In the genomic region with DNA sequence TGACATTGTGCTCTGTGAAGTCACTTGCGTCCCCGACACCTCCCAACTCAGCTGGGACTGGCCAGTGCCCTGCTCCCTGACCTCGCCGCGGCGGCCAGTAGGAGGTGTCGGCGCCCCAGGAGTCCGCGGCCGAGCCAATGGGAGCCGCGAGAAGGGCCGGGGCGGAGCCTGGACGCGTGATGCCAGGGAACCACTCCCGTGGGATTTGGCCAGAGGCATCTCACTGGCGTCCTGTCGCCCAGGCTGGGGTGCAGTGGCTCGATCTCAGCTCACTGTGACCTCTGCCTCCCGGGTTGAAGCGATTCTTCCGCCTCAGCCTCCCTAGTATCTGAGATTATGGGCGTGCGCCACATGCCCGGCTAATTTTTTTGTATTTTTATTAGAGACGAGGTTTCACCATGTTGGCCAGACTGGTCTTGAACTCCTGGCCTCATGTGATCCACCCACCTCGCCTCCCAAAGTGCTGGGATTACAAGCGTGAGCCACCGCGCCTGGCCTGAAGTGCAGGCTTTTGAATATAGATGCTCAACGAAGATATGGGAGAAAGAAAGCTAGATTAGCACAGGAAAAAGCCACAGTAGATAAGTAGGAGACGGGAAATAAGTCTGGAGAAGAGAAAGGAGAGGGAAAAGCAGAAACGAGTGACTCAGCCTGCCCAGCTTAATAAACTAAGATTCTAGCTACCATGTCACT, we compare ENCODE assay signal across 8 cellular contexts. TPM values are rescaled to one million over a fixed set of nuclear protein-coding genes. Genes with fewer than 3 reads are reported as not detected.
DNase-seq lines count a peak whose midpoint lies in the region; ATAC-seq and TF ChIP-seq lines count a peak whose summit lies in the region.

No MANE protein-coding gene starts in this region.

- H3K4me3 ChIP-seq in fibroblast of mammary gland (ENCODE audit: control insufficient read depth, low read depth, low read length) (peak overlapping the region; percentile 63), muscle layer of duodenum (ENCODE audit: low read depth in 1 of 2, low read length in 2 of 2) (peak overlapping the region; percentile 62 to 63)

- no peaks in the 10 kb centered on the region for H3K9me3 Mint-ChIP-seq in activated T-helper 1 cell treated with anti-CD3 and anti-CD28 coated beads, Interleukin-12 subunit alpha, Interleukin-12 subunit beta, Interleukin-2, Interleukin-4 antibody, amounts not matched to agents 30 ng/mL and 10 ng/mL and 1 ng/mL, durations not matched to agents 14 hours and 24 hours and 36 hours
- no peaks in the 10 kb centered on the region for H3K9me3 Mint-ChIP-seq in stimulated activated naive B cell treated with anti-CD40 and anti-IgM and Interleukin-4, amounts not matched to agents 10 μg/mL and 1 μg/mL and 100 μg/mL, for 72 hours

- H3K4me1 Mint-ChIP-seq in activated T-helper 1 cell treated with anti-CD3 and anti-CD28 coated beads, Interleukin-12 subunit alpha, Interleukin-12 subunit beta, Interleukin-2, Interleukin-4 antibody, amounts not matched to agents 30 ng/mL and 10 ng/mL and 1 ng/mL, durations not matched to agents 14 hours and 24 hours and 36 hours (ENCODE audit: low read depth) = peaks cover 12% of the 10 kb centered on the region
- H3K4me1 Mint-ChIP-seq in stimulated activated naive B cell treated with anti-CD40 and anti-IgM and Interleukin-4, amounts not matched to agents 10 μg/mL and 1 μg/mL and 100 μg/mL, for 72 hours = peaks cover 7 to 13% of the 10 kb centered on the region in 2 donors

- H3K4me1 ChIP-seq in muscle layer of duodenum (ENCODE audit: control insufficient read depth in 1 of 2, insufficient read depth in 2 of 2, low read length in 2 of 2) = no peaks in the 10 kb centered on the region

- intact Hi-C loops in activated T-helper 1 cell treated with anti-CD3 and anti-CD28 coated beads, Interleukin-12 subunit alpha, Interleukin-12 subunit beta, Interleukin-2, Interleukin-4 antibody, amounts not matched to agents 30 ng/mL and 10 ng/mL and 1 ng/mL, durations not matched to agents 14 hours and 24 hours and 36 hours (cut with micrococcal nuclease) = loop anchor here (1.0 kb wide), 1 partner anchor 38 kb away; the partner anchor contains the start of gene ZBTB8OS

- H3K27me3 Mint-ChIP-seq in activated T-helper 1 cell treated with anti-CD3 and anti-CD28 coated beads, Interleukin-12 subunit alpha, Interleukin-12 subunit beta, Interleukin-2, Interleukin-4 antibody, amounts not matched to agents 30 ng/mL and 10 ng/mL and 1 ng/mL, durations not matched to agents 14 hours and 24 hours and 36 hours (ENCODE audit: insufficient read depth) = no peaks in the 10 kb centered on the region
- H3K27me3 Mint-ChIP-seq in stimulated activated naive B cell treated with anti-CD40 and anti-IgM and Interleukin-4, amounts not matched to agents 10 μg/mL and 1 μg/mL and 100 μg/mL, for 72 hours = peaks cover 0 to 4% of the 10 kb centered on the region in 2 donors

- H3K27me3 ChIP-seq in muscle layer of duodenum (ENCODE audit: low read depth, low read length) = no peaks in the 10 kb centered on the region

- no peak overlapping the region for H3K27ac ChIP-seq in muscle layer of duodenum (ENCODE audit: low read length)

- peak overlapping the region; percentile 42 for H3K4me3 Mint-ChIP-seq in activated T-helper 1 cell treated with anti-CD3 and anti-CD28 coated beads, Interleukin-12 subunit alpha, Interleukin-12 subunit beta, Interleukin-2, Interleukin-4 antibody, amounts not matched to agents 30 ng/mL and 10 ng/mL and 1 ng/mL, durations not matched to agents 14 hours and 24 hours and 36 hours
- peak overlapping the region; percentile 63 to 76 for H3K4me3 Mint-ChIP-seq in stimulated activated naive B cell treated with anti-CD40 and anti-IgM and Interleukin-4, amounts not matched to agents 10 μg/mL and 1 μg/mL and 100 μg/mL, for 72 hours

- DNase-seq in NCI-H69 (lab: John Stamatoyannopoulos, UW) (peak; percentile 86), fibroblast of mammary gland (ENCODE audit: low read depth) (peak; percentile 72)
- peak; percentile 30 for DNase-seq in activated T-helper 1 cell treated with anti-CD3 and anti-CD28 coated beads, Interleukin-12 subunit alpha, Interleukin-12 subunit beta, Interleukin-2, Interleukin-4 antibody, amounts not matched to agents 30 ng/mL and 10 ng/mL and 1 ng/mL, durations not matched to agents 14 hours and 24 hours and 36 hours (ENCODE audit: low spot score)
- peak; percentile 77 for DNase-seq in stimulated activated naive B cell treated with anti-CD40 and anti-IgM and Interleukin-4, amounts not matched to agents 10 μg/mL and 1 μg/mL and 100 μg/mL, for 72 hours

- H3K27ac Mint-ChIP-seq in activated T-helper 1 cell treated with anti-CD3 and anti-CD28 coated beads, Interleukin-12 subunit alpha, Interleukin-12 subunit beta, Interleukin-2, Interleukin-4 antibody, amounts not matched to agents 30 ng/mL and 10 ng/mL and 1 ng/mL, durations not matched to agents 14 hours and 24 hours and 36 hours = no peak overlapping the region
- H3K27ac Mint-ChIP-seq in stimulated activated naive B cell treated with anti-CD40 and anti-IgM and Interleukin-4, amounts not matched to agents 10 μg/mL and 1 μg/mL and 100 μg/mL, for 72 hours = peak overlapping the region; percentile 26

- H3K36me3 Mint-ChIP-seq in activated T-helper 1 cell treated with anti-CD3 and anti-CD28 coated beads, Interleukin-12 subunit alpha, Interleukin-12 subunit beta, Interleukin-2, Interleukin-4 antibody, amounts not matched to agents 30 ng/mL and 10 ng/mL and 1 ng/mL, durations not matched to agents 14 hours and 24 hours and 36 hours (ENCODE audit: low read depth) = peaks cover 3% of the 10 kb centered on the region
- H3K36me3 Mint-ChIP-seq in stimulated activated naive B cell treated with anti-CD40 and anti-IgM and Interleukin-4, amounts not matched to agents 10 μg/mL and 1 μg/mL and 100 μg/mL, for 72 hours = peaks cover 5 to 8% of the 10 kb centered on the region in 2 donors

- peak; percentile 70 for ATAC-seq in HG03039 (IDR thresholded peaks at IDR 0.05; ENCODE audit: unreplicated experiment)
- peak; percentile 97 to 98 for ATAC-seq in stimulated activated naive B cell treated with anti-CD40 and anti-IgM and Interleukin-4, amounts not matched to agents 10 μg/mL and 1 μg/mL and 100 μg/mL, for 72 hours (replicated peaks)
- no peak for ATAC-seq in GM19324 (IDR thresholded peaks at IDR 0.05; ENCODE audit: low FRiP score, unreplicated experiment)

- TF ChIP-seq CTCF in GM12872 (IDR thresholded peaks at IDR 0.05; ENCODE audit: insufficient read depth, low read depth, low read length) (peak; percentile 40; the same call in 2 of the 3 replicates), fibroblast of mammary gland (conservative IDR thresholded peaks at IDR 0.05; ENCODE audit: control insufficient read depth, insufficient read depth, low read depth, low read length) (peak; percentile 25)

- H3K9me3 ChIP-seq in muscle layer of duodenum (ENCODE audit: control insufficient read depth in 1 of 2, low read length in 2 of 2) = no peaks in the 10 kb centered on the region

- no peaks in the 10 kb centered on the region for H3K36me3 ChIP-seq in muscle layer of duodenum (ENCODE audit: control insufficient read depth in 1 of 2, insufficient read depth in 2 of 2, low read length in 2 of 2)

RNA-seq across cellular contexts. Expression of gene ZBTB8OS, which starts 38.0 kb away (rescaled TPM):
- 49.7 and 53.3 TPM in 2 replicates for total RNA-seq in activated T-helper 1 cell treated with anti-CD3 and anti-CD28 coated beads, Interleukin-12 subunit alpha, Interleukin-12 subunit beta, Interleukin-2, Interleukin-4 antibody, amounts not matched to agents 30 ng/mL and 10 ng/mL and 1 ng/mL, durations not matched to agents 14 hours and 24 hours and 36 hours

RNA-seq across cellular contexts. Expression of gene RBBP4, which starts 38.7 kb away (rescaled TPM):
- total RNA-seq in activated T-helper 1 cell treated with anti-CD3 and anti-CD28 coated beads, Interleukin-12 subunit alpha, Interleukin-12 subunit beta, Interleukin-2, Interleukin-4 antibody, amounts not matched to agents 30 ng/mL and 10 ng/mL and 1 ng/mL, durations not matched to agents 14 hours and 24 hours and 36 hours = 315 TPM in 2 replicates

Comparison
In these comparisons a context has a peak if more than half of its experiments do, and no peak if none do; other contexts are left out.
1. DNase-seq: peak in every context shown above with its lines; median percentile 86 in NCI-H69; 77 in stimulated activated naive B cell treated with anti-CD40 and anti-IgM and Interleukin-4, amounts not matched to agents 10 μg/mL and 1 μg/mL and 100 μg/mL, for 72 hours; 72 in fibroblast of mammary gland; 30 in activated T-helper 1 cell treated with anti-CD3 and anti-CD28 coated beads, Interleukin-12 subunit alpha, Interleukin-12 subunit beta, Interleukin-2, Interleukin-4 antibody, amounts not matched to agents 30 ng/mL and 10 ng/mL and 1 ng/mL, durations not matched to agents 14 hours and 24 hours and 36 hours.